In the genomic region with DNA sequence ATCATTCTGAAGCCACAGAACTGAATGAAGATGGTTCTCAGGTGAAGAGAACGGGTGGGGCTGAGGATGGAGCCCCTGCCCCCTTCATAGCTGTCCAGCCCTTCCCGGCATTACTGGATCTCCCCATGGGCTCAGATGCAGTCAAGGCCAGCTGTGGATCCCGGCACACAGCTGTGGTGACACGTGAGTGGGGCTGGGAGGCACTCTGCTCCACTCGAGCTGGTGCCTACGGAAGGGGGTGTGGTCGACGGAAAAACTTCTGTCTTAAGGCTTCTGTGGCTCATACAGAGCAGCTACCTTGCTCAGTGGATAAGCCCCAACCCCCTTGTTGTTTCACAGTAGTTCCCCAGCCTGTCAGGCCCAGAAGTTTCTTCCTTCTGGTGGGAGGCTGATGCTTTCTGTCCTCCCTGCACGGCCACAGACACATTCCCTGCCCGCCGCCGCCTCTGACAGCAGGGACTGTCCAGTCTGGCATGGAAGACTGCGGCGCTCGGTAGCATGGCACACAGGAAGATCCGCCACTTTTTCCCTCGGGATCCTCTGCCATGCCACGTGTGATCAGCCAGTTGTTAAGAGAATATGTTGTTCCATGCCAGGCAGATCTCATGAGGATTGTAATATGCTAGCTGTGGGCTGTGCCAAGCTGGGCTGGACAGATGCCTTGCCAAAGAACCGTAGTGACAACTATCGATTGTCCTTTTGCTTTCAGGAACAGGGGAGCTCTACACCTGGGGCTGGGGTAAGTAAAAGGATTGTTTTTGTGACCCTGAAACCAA, we compare ENCODE assay signal across 19 cellular contexts. TPM values are rescaled to one million over a fixed set of nuclear protein-coding genes. Genes with fewer than 3 reads are reported as not detected.
DNase-seq lines count a peak whose midpoint lies in the region; ATAC-seq and TF ChIP-seq lines count a peak whose summit lies in the region.
"Had no signal": no experiment of that assay in that cellular context is flagged by ENCODE, and none has a peak within 500 bp of the region (broad histone marks: within the 10 kb centered on the region; RNA-seq: fewer than 3 reads in every experiment).

No MANE protein-coding gene starts in this region.

- no peak overlapping the region for H3K4ac ChIP-seq in mesenchymal stem cell (ENCODE audit: low read depth in 1 of 2, low read length in 2 of 2)

- no peak overlapping the region for H2BK12ac ChIP-seq in mesenchymal stem cell (ENCODE audit: low read length in 2 of 2)

- H3K4me1 ChIP-seq in adrenal gland (replicated peaks in 1 of 2) (peaks cover 16% of the 10 kb centered on the region in 2 donors), mesenchymal stem cell (ENCODE audit: control insufficient read depth, insufficient read depth, low read depth, low read length) (peaks cover 14% of the 10 kb centered on the region)

- H3K18ac ChIP-seq in mesenchymal stem cell (ENCODE audit: low read depth in 1 of 2, low read length in 2 of 2): no peak overlapping the region

- peaks cover 15% of the 10 kb centered on the region for H3K4me1 Mint-ChIP-seq in activated CD4-positive, alpha-beta T cell treated with anti-CD3 and anti-CD28 coated beads, Interleukin-2, amount 10 ng/mL, durations not matched to agents 24 days and 14 days

- H4K8ac ChIP-seq in mesenchymal stem cell (ENCODE audit: low read length): no peak overlapping the region

- TF ChIP-seq POLR2A in adrenal gland (IDR thresholded peaks at IDR 0.05): no peak

- peak overlapping the region in 1 of 2 experiments; percentile 15 for H3K23ac ChIP-seq in mesenchymal stem cell (ENCODE audit: low read length in 2 of 2)

- H3K9me3 ChIP-seq in adrenal gland (replicated peaks in 1 of 3) (no peaks in the 10 kb centered on the region), mesenchymal stem cell (ENCODE audit: control insufficient read depth, low read length) (no peaks in the 10 kb centered on the region)
- H3K9me3 ChIP-seq: lower lobe of right lung, testis had no signal

- no peak overlapping the region for H2BK5ac ChIP-seq in mesenchymal stem cell (ENCODE audit: low read depth, low read length, poor library complexity, severe bottlenecking)

- H3K9me3 Mint-ChIP-seq in activated CD4-positive, alpha-beta T cell treated with anti-CD3 and anti-CD28 coated beads, Interleukin-2, amount 10 ng/mL, durations not matched to agents 24 days and 14 days: no peaks in the 10 kb centered on the region
- H3K9me3 Mint-ChIP-seq: activated naive CD4-positive, alpha-beta T cell treated with anti-CD3 and anti-CD28 coated beads, Interleukin-2, amount 50 U/mL, for 24 hours; CD14-positive monocyte had no signal

- no peak overlapping the region for H2AK5ac ChIP-seq in mesenchymal stem cell (ENCODE audit: low read length, severe bottlenecking)

- H3K4me2 ChIP-seq in mesenchymal stem cell (ENCODE audit: low read length, poor library complexity, severe bottlenecking): no peak overlapping the region

- H2BK120ac ChIP-seq in mesenchymal stem cell (ENCODE audit: low read depth, low read length): no peak overlapping the region

- intact Hi-C loops in activated CD4-positive, alpha-beta T cell treated with anti-CD3 and anti-CD28 coated beads, Interleukin-2, amount 10 ng/mL, durations not matched to agents 24 days and 14 days (cut with micrococcal nuclease): no loop called here
- intact Hi-C loops in adrenal gland (cut with DNase I): no loop called here

- H3K36me3 ChIP-seq in adrenal gland (replicated peaks in 1 of 2): peaks cover 0 to 22% of the 10 kb centered on the region in 2 donors
- peaks cover 29 to 37% of the 10 kb centered on the region in 2 experiments for H3K36me3 ChIP-seq in mesenchymal stem cell (ENCODE audit: control insufficient read depth in 1 of 2, insufficient read depth in 2 of 2, low read depth in 1 of 2, low read length in 2 of 2)

- no peak overlapping the region for H3K14ac ChIP-seq in mesenchymal stem cell (ENCODE audit: low read length in 2 of 2)

- no peaks in the 10 kb centered on the region for H3K27me3 Mint-ChIP-seq in activated CD4-positive, alpha-beta T cell treated with anti-CD3 and anti-CD28 coated beads, Interleukin-2, amount 10 ng/mL, durations not matched to agents 24 days and 14 days
- H3K27me3 Mint-ChIP-seq: activated naive CD4-positive, alpha-beta T cell treated with anti-CD3 and anti-CD28 coated beads, Interleukin-2, amount 50 U/mL, for 24 hours had no signal

- H3K27me3 ChIP-seq in adrenal gland (no peaks in the 10 kb centered on the region), mesenchymal stem cell (ENCODE audit: control insufficient read depth in 1 of 2, insufficient read depth in 1 of 2, low read length in 2 of 2) (no peaks in the 10 kb centered on the region)
- H3K27me3 ChIP-seq: testis had no signal

- peak overlapping the region; percentile 35 for H4K91ac ChIP-seq in mesenchymal stem cell (ENCODE audit: low read length)

- H3K9ac ChIP-seq in mesenchymal stem cell (ENCODE audit: low read length): no peak overlapping the region

- peaks cover 47% of the 10 kb centered on the region for H3K36me3 Mint-ChIP-seq in activated CD4-positive, alpha-beta T cell treated with anti-CD3 and anti-CD28 coated beads, Interleukin-2, amount 10 ng/mL, durations not matched to agents 24 days and 14 days (ENCODE audit: low read depth)

- WGBS in adrenal gland, 4 donors: 55 to 64% (median 62%) methylated on average over 12 to 20 of the region's 20 CpGs
- WGBS in mesenchymal stem cell: 96% methylated on average over 20 of the region's 20 CpGs

- no peak overlapping the region for H2AFZ ChIP-seq in mesenchymal stem cell (ENCODE audit: low read depth, low read length)

- H3K4me3 Mint-ChIP-seq in activated CD4-positive, alpha-beta T cell treated with anti-CD3 and anti-CD28 coated beads, Interleukin-2, amount 10 ng/mL, durations not matched to agents 24 days and 14 days: no peak overlapping the region
- H3K4me3 Mint-ChIP-seq: activated naive CD4-positive, alpha-beta T cell treated with anti-CD3 and anti-CD28 coated beads, Interleukin-2, amount 50 U/mL, for 24 hours; CD14-positive monocyte had no signal

- H3K79me1 ChIP-seq in mesenchymal stem cell (replicated peaks; ENCODE audit: low read length, poor library complexity, severe bottlenecking): peaks cover 15% of the 10 kb centered on the region

- no peak overlapping the region for H2BK15ac ChIP-seq in mesenchymal stem cell (ENCODE audit: low read depth, poor library complexity, severe bottlenecking)

- peak overlapping the region; percentile 19 for H3K27ac Mint-ChIP-seq in activated CD4-positive, alpha-beta T cell treated with anti-CD3 and anti-CD28 coated beads, Interleukin-2, amount 10 ng/mL, durations not matched to agents 24 days and 14 days
- H3K27ac Mint-ChIP-seq: activated naive CD4-positive, alpha-beta T cell treated with anti-CD3 and anti-CD28 coated beads, Interleukin-2, amount 50 U/mL, for 24 hours had no signal

- no peak for ATAC-seq in HG03439 (IDR thresholded peaks at IDR 0.05; ENCODE audit: unreplicated experiment)
- no peak for ATAC-seq in HG03159 (IDR thresholded peaks at IDR 0.05; ENCODE audit: unreplicated experiment)
- ATAC-seq: lower lobe of right lung had no signal

- no peak for DNase-seq in activated CD4-positive, alpha-beta T cell treated with anti-CD3 and anti-CD28 coated beads, Interleukin-2, amount 10 ng/mL, durations not matched to agents 24 days and 14 days
- DNase-seq in activated CD4-positive, alpha-beta T cell treated with anti-CD3 and anti-CD28 coated beads for 1 hour: no peak
- peak in 4 of 7 donors; percentile 36 to 66 (median 46) for DNase-seq in adrenal gland
- no peak for DNase-seq in mesenchymal stem cell
- DNase-seq in NCI-H1930 (lab: John Stamatoyannopoulos, UW): no peak
- DNase-seq: activated CD4-positive, alpha-beta T cell treated with anti-CD3 and anti-CD28 coated beads, Interleukin-2, amount 50 U/mL, for 1 hour; DMS79 treated with DMSO at 0.1 percent for 48 hours; erythroblast; glutamatergic neuron; Kasumi-1; lower lobe of right lung; NCI-H345; RPMI8226; testis had no signal

- H3K27ac ChIP-seq in adrenal gland (peak overlapping the region in 4 of 5 donors; percentile 21 to 83 (median 52)), mesenchymal stem cell (ENCODE audit: low read length, poor library complexity, severe bottlenecking) (no peak overlapping the region), temporal lobe (ENCODE audit: low read depth, low read length) (peak overlapping the region; percentile 3)
- H3K27ac ChIP-seq: lower lobe of right lung, testis had no signal

- no peak overlapping the region for H3K4me3 ChIP-seq in adrenal gland
- no peak overlapping the region for H3K4me3 ChIP-seq in mesenchymal stem cell (ENCODE audit: insufficient read depth in 1 of 2, low read depth in 1 of 2, low read length in 2 of 2)
- H3K4me3 ChIP-seq: lower lobe of right lung, testis had no signal

- no peak for TF ChIP-seq CTCF in adrenal gland (IDR thresholded peaks at IDR 0.05)

RNA-seq across cellular contexts. Expression of a gene that starts 5.8 kb away (rescaled TPM):
- total RNA-seq in activated CD4-positive, alpha-beta T cell treated with anti-CD3 and anti-CD28 coated beads, Interleukin-2, amount 10 ng/mL, durations not matched to agents 24 days and 14 days: 28.0 and 32.3 TPM in 2 replicates
- total RNA-seq in adrenal gland: 10 to 100 TPM in 7 of 8 donors, 1 to 10 TPM in 1; 8.1 to 38.7 (median 19.7) TPM
- 10 to 100 TPM in 2 of 3 donors, 1 to 10 TPM in 1; 7.7 to 17.4 (median 13.5) TPM for polyA plus RNA-seq in adrenal gland
- 5.6 TPM for polyA plus RNA-seq in mesenchymal stem cell (2013, experiment 1 of 2)
- polyA plus RNA-seq in mesenchymal stem cell (2013, experiment 2 of 2): 5.7 TPM
- total RNA-seq in temporal lobe: 9.6 TPM

RNA-seq across cellular contexts. Expression of a gene that starts 25.4 kb away (rescaled TPM):
- total RNA-seq in activated CD4-positive, alpha-beta T cell treated with anti-CD3 and anti-CD28 coated beads, Interleukin-2, amount 10 ng/mL, durations not matched to agents 24 days and 14 days: 66.9 and 67.0 TPM in 2 replicates
- total RNA-seq in adrenal gland (100 to 1,000 TPM in 1 of 8 donors, 10 to 100 TPM in 7; 32.2 to 114 (median 54.2) TPM), temporal lobe (26.1 TPM)
- polyA plus RNA-seq in adrenal gland: 10 to 100 TPM; 28.1 to 82.1 (median 71.1) TPM
- polyA plus RNA-seq in mesenchymal stem cell (2013, experiment 1 of 2): 30.4 TPM
- 28.6 TPM for polyA plus RNA-seq in mesenchymal stem cell (2013, experiment 2 of 2)

RNA-seq across cellular contexts. Expression of a gene that starts 28.2 kb away (rescaled TPM):
- 36.3 and 39.9 TPM in 2 replicates for total RNA-seq in activated CD4-positive, alpha-beta T cell treated with anti-CD3 and anti-CD28 coated beads, Interleukin-2, amount 10 ng/mL, durations not matched to agents 24 days and 14 days
- 10 to 100 TPM; 14.6 to 40.2 (median 25.0) TPM for total RNA-seq in adrenal gland
- 10 to 100 TPM; 19.9 to 31.5 (median 30.4) TPM for polyA plus RNA-seq in adrenal gland
- 7.3 TPM for polyA plus RNA-seq in mesenchymal stem cell (2013, experiment 1 of 2)
- 7.2 TPM for polyA plus RNA-seq in mesenchymal stem cell (2013, experiment 2 of 2)
- 6.1 TPM for total RNA-seq in temporal lobe

RNA-seq across cellular contexts. Expression of a gene that starts 33.8 kb away (rescaled TPM):
- total RNA-seq in activated CD4-positive, alpha-beta T cell treated with anti-CD3 and anti-CD28 coated beads, Interleukin-2, amount 10 ng/mL, durations not matched to agents 24 days and 14 days: 85.0 and 86.2 TPM in 2 replicates
- total RNA-seq in adrenal gland (10 to 100 TPM in 2 of 8 donors, 1 to 10 TPM in 6; 5.4 to 36.8 (median 6.6) TPM), temporal lobe (11.1 TPM)
- 1 to 10 TPM; 4.7 to 9.0 (median 6.1) TPM for polyA plus RNA-seq in adrenal gland
- 24.0 TPM for polyA plus RNA-seq in mesenchymal stem cell (2013, experiment 1 of 2)
- 24.6 TPM for polyA plus RNA-seq in mesenchymal stem cell (2013, experiment 2 of 2)

RNA-seq across cellular contexts. Expression of a gene that starts 57.4 kb away (rescaled TPM):
- total RNA-seq in activated CD4-positive, alpha-beta T cell treated with anti-CD3 and anti-CD28 coated beads, Interleukin-2, amount 10 ng/mL, durations not matched to agents 24 days and 14 days: 196 and 206 TPM in 2 replicates
- total RNA-seq in adrenal gland (10 to 100 TPM; 52.3 to 94.6 (median 68.5) TPM), temporal lobe (24.3 TPM)
- polyA plus RNA-seq in adrenal gland: 10 to 100 TPM; 26.5 to 83.3 (median 46.2) TPM
- 23.9 TPM for polyA plus RNA-seq in mesenchymal stem cell (2013, experiment 1 of 2)
- polyA plus RNA-seq in mesenchymal stem cell (2013, experiment 2 of 2): 23.2 TPM

Comparison
In these comparisons a context has a peak if more than half of its experiments do, and no peak if none do; other contexts are left out.
1. DNase-seq: peak in adrenal gland (4 of 7); none in activated CD4-positive, alpha-beta T cell treated with anti-CD3 and anti-CD28 coated beads, Interleukin-2, amount 10 ng/mL, durations not matched to agents 24 days and 14 days (single experiment), activated CD4-positive, alpha-beta T cell treated with anti-CD3 and anti-CD28 coated beads for 1 hour (single experiment), mesenchymal stem cell (single experiment) and NCI-H1930 (0 of 2).